ENCODE assay signal across 8 cellular contexts in genomic region chr13:110705356-110705825, GRCh38. TPM values are rescaled to one million over a fixed set of nuclear protein-coding genes. Genes with fewer than 3 reads are reported as not detected.
A peak's percentile ranks its signal among the peaks of the same experiment; 100 is the strongest.
DNase-seq lines count a peak whose midpoint lies in the region; ATAC-seq and TF ChIP-seq lines count a peak whose summit lies in the region.

No MANE protein-coding gene starts in this region.

- DNase-seq in AG04450 (ENCODE audit: low read depth, low spot score), result no peak
- peak in 1 of 2 donors; percentile 20 for DNase-seq in cardiac fibroblast (ENCODE audit: low read depth in 2 of 2)
- no peak for DNase-seq in pons (ENCODE audit: low spot score)
- DNase-seq in DMS79 (lab: John Stamatoyannopoulos, UW), result no peak

- CTCF ChIA-PET in AG04450 (lab: Charles Lee), result no interaction called here

- H3K27me3 ChIP-seq in AG04450 (ENCODE audit: control insufficient read depth, insufficient read depth, low read length), result no peaks in the 10 kb centered on the region
- no peaks in the 10 kb centered on the region for H3K27me3 ChIP-seq in muscle layer of colon (ENCODE audit: control insufficient read depth in 1 of 2, insufficient read depth in 2 of 2, low read length in 2 of 2)

- H3K4me3 ChIP-seq in AG04450 (ENCODE audit: low read depth, low read length), result peak overlapping the region; percentile 77
- H3K4me3 ChIP-seq in cardiac fibroblast (replicated peaks in 1 of 2; ENCODE audit: low read depth in 2 of 2, low read length in 2 of 2), result peak overlapping the region; percentile 64 to 75
- H3K4me3 ChIP-seq in muscle layer of colon (ENCODE audit: low read depth in 1 of 2, low read length in 2 of 2), result peak overlapping the region; percentile 54 to 63

- peaks cover 16% of the 10 kb centered on the region for H3K4me1 ChIP-seq in muscle layer of colon (ENCODE audit: insufficient read depth, low read length)

- peaks cover 27% of the 10 kb centered on the region for H3K36me3 ChIP-seq in muscle layer of colon (ENCODE audit: insufficient read depth, low read length)

- TF ChIP-seq CTCF in AG04450 (IDR thresholded peaks at IDR 0.05; ENCODE audit: low read depth, low read length) (no peak), cardiac fibroblast (IDR thresholded peaks at IDR 0.05; ENCODE audit: low read depth, low read length) (no peak)

- no peak for ATAC-seq in GM18870 (IDR thresholded peaks at IDR 0.05; ENCODE audit: unreplicated experiment)
- no peak for ATAC-seq in HG02763 (IDR thresholded peaks at IDR 0.05; ENCODE audit: unreplicated experiment)

- no peaks in the 10 kb centered on the region for H3K9me3 Mint-ChIP-seq in IgD-negative memory B cell

- H3K27ac ChIP-seq in AG04450 (ENCODE audit: low read depth, low read length) (peak overlapping the region; percentile 70), muscle layer of colon (ENCODE audit: low read depth, low read length) (peak overlapping the region; percentile 77)

- no peaks in the 10 kb centered on the region for H3K36me3 Mint-ChIP-seq in IgD-negative memory B cell

- H3K9me3 ChIP-seq in AG04450 (ENCODE audit: control insufficient read depth, insufficient read depth, low read length), result no peaks in the 10 kb centered on the region; the same call in 1 of the 2 replicates
- no peaks in the 10 kb centered on the region for H3K9me3 ChIP-seq in muscle layer of colon (ENCODE audit: low read length)

- peak overlapping the region; percentile 52 to 97 (median 95) for H3K4me3 Mint-ChIP-seq in IgD-negative memory B cell

- H3K27me3 Mint-ChIP-seq in IgD-negative memory B cell, result no peaks in the 10 kb centered on the region

- peak overlapping the region; percentile 79 to 90 (median 88) for H3K27ac Mint-ChIP-seq in IgD-negative memory B cell

- peak overlapping the region; percentile 68 for H3K9ac ChIP-seq in muscle layer of colon (ENCODE audit: low read length)

- POLR2A ChIA-PET in AG04450 (lab: Yijun Ruan, JAX), result interaction anchor here (0.6 to 1.8 kb wide), 2 partner anchors 9 to 12 kb away, joined by 3 to 17 read pairs; no protein-coding TSS in a partner anchor

- H3K4me1 Mint-ChIP-seq in IgD-negative memory B cell, result peaks cover 17 to 36% (median 31%) of the 10 kb centered on the region in 3 donors

RNA-seq across cellular contexts. Expression of gene CARS2, which starts 0.5 kb away (rescaled TPM):
- polyA plus RNA-seq in AG04450 (2011; rRNA removed) (49.7 and 51.5 TPM in 2 replicates), IgD-negative memory B cell (68.5 TPM)
- 34.9 and 36.5 TPM in 2 replicates for polyA minus RNA-seq in AG04450 (2011; rRNA and poly(A)+ RNA removed)

RNA-seq across cellular contexts. Expression of gene ING1, which starts 8.1 kb away (rescaled TPM):
- polyA plus RNA-seq in AG04450 (2011; rRNA removed) (8.7 TPM in 2 replicates), IgD-negative memory B cell (25.0 TPM)
- 7.9 and 8.0 TPM in 2 replicates for polyA minus RNA-seq in AG04450 (2011; rRNA and poly(A)+ RNA removed)
